7 cellular contexts compared by ENCODE assay signal in genomic region chr1:156106624-156107488, GRCh38. TPM values are rescaled to one million over a fixed set of nuclear protein-coding genes. Genes with fewer than 3 reads are reported as not detected.
A peak's percentile ranks its signal among the peaks of the same experiment; 100 is the strongest.
DNase-seq lines count a peak whose midpoint lies in the region; TF ChIP-seq lines count a peak whose summit lies in the region.

No MANE protein-coding gene starts in this region.

- H3K4me1 ChIP-seq in duodenal mucosa (ENCODE audit: control insufficient read depth in 1 of 2, insufficient read depth in 2 of 2, low read length in 2 of 2) = peaks cover 46 to 47% of the 10 kb centered on the region in 2 donors
- peaks cover 38 to 59% of the 10 kb centered on the region in 2 donors for H3K4me1 ChIP-seq in muscle layer of duodenum (ENCODE audit: control insufficient read depth in 1 of 2, insufficient read depth in 2 of 2, low read length in 2 of 2)

- H3K9me3 ChIP-seq in duodenal mucosa (ENCODE audit: control insufficient read depth in 1 of 2, low read length in 2 of 2) = no peaks in the 10 kb centered on the region
- H3K9me3 ChIP-seq in muscle layer of duodenum (ENCODE audit: control insufficient read depth in 1 of 2, low read length in 2 of 2) = no peaks in the 10 kb centered on the region

- peak overlapping the region; percentile 78 for H3K27ac ChIP-seq in duodenal mucosa (ENCODE audit: low read depth, low read length)
- peak overlapping the region; percentile 98 for H3K27ac ChIP-seq in muscle layer of duodenum (ENCODE audit: low read length)

- H3K27me3 ChIP-seq in duodenal mucosa (ENCODE audit: control insufficient read depth in 1 of 2, insufficient read depth in 2 of 2, low read length in 2 of 2) (no peaks in the 10 kb centered on the region), muscle layer of duodenum (ENCODE audit: low read depth, low read length) (no peaks in the 10 kb centered on the region)

- no peaks in the 10 kb centered on the region for H3K36me3 ChIP-seq in duodenal mucosa (ENCODE audit: control insufficient read depth in 1 of 2, insufficient read depth in 2 of 2, low read length in 2 of 2)
- H3K36me3 ChIP-seq in muscle layer of duodenum (ENCODE audit: control insufficient read depth in 1 of 2, insufficient read depth in 2 of 2, low read length in 2 of 2) = peaks cover 0 to 3% of the 10 kb centered on the region in 2 donors

- peak overlapping the region; percentile 33 to 48 for H3K4me3 ChIP-seq in duodenal mucosa (ENCODE audit: low read depth in 1 of 2, low read length in 2 of 2)
- peak overlapping the region; percentile 21 to 40 for H3K4me3 ChIP-seq in muscle layer of duodenum (ENCODE audit: low read depth in 1 of 2, low read length in 2 of 2)

- peak; percentile 31 for TF ChIP-seq POLR2A in GM19193 (IDR thresholded peaks at IDR 0.05; ENCODE audit: extremely low read depth, insufficient read depth, insufficient read length)

- H3K9ac ChIP-seq in duodenal mucosa (ENCODE audit: low read depth in 1 of 2, low read length in 2 of 2) = peak overlapping the region; percentile 57 to 85

- DNase-seq in OCI-M1 (lab: John Stamatoyannopoulos, UW) (peak; percentile 63), mucosa of gallbladder (ENCODE audit: low spot score) (no peak), germinal center (ENCODE audit: low spot score) (no peak)
- DNase-seq in stimulated activated CD4-positive, alpha-beta T cell treated with anti-CD3 and anti-CD28 coated beads, Interleukin-4, amount 100 ng/mL, for 1 hour = no peak

RNA-seq across cellular contexts. Expression of gene LMNA, which starts 7.7 kb away (rescaled TPM):
- total RNA-seq in mucosa of gallbladder = 293 TPM

RNA-seq across cellular contexts. Expression of gene MEX3A, which starts 24.6 kb away (rescaled TPM):
- 1.4 TPM for total RNA-seq in mucosa of gallbladder

RNA-seq across cellular contexts. Expression of gene RAB25, which starts 45.9 kb away (rescaled TPM):
- total RNA-seq in mucosa of gallbladder = 103 TPM

RNA-seq across cellular contexts. Expression of gene SEMA4A, which starts 46.5 kb away (rescaled TPM):
- total RNA-seq in mucosa of gallbladder = 24.4 TPM

RNA-seq across cellular contexts. Expression of gene LAMTOR2, which starts 52.3 kb away (rescaled TPM):
- 77.0 TPM for total RNA-seq in mucosa of gallbladder
